Comparison of ENCODE assay signal across 16 cellular contexts in the genomic region with DNA sequence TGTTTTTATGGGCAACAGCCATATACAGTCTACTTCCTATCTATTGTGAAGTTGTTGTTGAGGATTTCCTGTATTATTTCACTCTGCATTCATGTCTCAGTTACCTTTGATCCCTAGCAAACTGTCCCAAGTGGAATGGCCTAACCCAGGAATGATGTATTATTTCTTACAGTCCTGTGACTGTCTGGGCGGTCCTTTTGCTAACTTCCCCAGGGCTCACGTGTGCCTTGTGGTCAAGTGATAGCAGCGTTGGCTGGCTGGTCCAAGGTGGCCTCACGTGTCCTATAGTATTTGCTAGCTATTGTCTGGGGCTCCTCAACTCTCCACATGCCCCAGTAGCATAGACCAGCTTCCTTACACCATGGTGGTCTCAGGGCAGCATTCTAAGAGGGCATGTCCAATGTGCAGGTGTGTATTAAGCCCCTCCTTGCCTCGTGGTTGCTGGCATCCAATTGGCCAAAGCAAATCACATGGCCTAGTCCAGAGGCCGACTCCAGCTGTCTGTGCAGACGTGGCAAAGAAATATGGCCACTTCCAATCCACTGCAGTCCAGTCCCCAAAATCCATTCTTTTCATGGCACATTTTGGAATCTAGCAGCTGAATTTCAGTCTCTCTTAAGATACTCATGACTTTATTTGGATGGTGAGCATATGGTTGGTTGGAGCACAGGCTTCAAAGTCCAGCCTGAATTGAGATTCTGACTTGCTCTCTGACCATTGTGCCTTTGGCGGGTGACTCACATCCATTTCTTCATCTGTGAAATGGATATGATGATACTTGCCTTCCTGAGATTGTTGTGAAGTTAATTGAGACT.
DNase-seq lines count a peak whose midpoint lies in the region; ATAC-seq and TF ChIP-seq lines count a peak whose summit lies in the region.
"Had no signal": no experiment of that assay in that cellular context is flagged by ENCODE, and none has a peak within 500 bp of the region (broad histone marks: within the 10 kb centered on the region; RNA-seq: fewer than 3 reads in every experiment).

No MANE protein-coding gene starts in this region.

- H3K27ac Mint-ChIP-seq in endodermal cell (no peak overlapping the region), mesothelial cell of epicardium (no peak overlapping the region)

- no peak overlapping the region for H2BK12ac ChIP-seq in mesenchymal stem cell (ENCODE audit: low read length in 2 of 2)

- peaks cover 0 to 88% (median 15%) of the 10 kb centered on the region in 11 experiments; a peak in 14 of 22 replicates for H3K36me3 ChIP-seq in BLaER1 treated with 17β-estradiol and CSF1 and Interleukin-3, amounts not matched to agents 10 nM and 100 nM
- no peaks in the 10 kb centered on the region for H3K36me3 ChIP-seq in endodermal cell (ENCODE audit: control insufficient read depth, insufficient read depth, low read length)
- no peaks in the 10 kb centered on the region for H3K36me3 ChIP-seq in mesenchymal stem cell (ENCODE audit: control insufficient read depth in 1 of 2, insufficient read depth in 2 of 2, low read depth in 1 of 2, low read length in 2 of 2)

- H2BK5ac ChIP-seq in mesenchymal stem cell (ENCODE audit: low read depth, low read length, poor library complexity, severe bottlenecking) = no peak overlapping the region

- H3K9ac ChIP-seq in BLaER1 treated with 17β-estradiol and CSF1 and Interleukin-3, amounts not matched to agents 10 nM and 100 nM = no peak overlapping the region
- H3K9ac ChIP-seq in endodermal cell (ENCODE audit: extremely low read depth, low read length, poor library complexity, severe bottlenecking) (no peak overlapping the region), mesenchymal stem cell (ENCODE audit: low read length) (no peak overlapping the region)

- H3K4me3 Mint-ChIP-seq in endodermal cell = no peak overlapping the region
- no peak overlapping the region for H3K4me3 Mint-ChIP-seq in mesothelial cell of epicardium
- no peak overlapping the region for H3K4me3 Mint-ChIP-seq in activated T-cell treated with anti-CD3 and anti-CD28 coated beads, Interleukin-2, amount 50 U/mL, for 4 hours

- no peaks in the 10 kb centered on the region for H3K27me3 ChIP-seq in BLaER1 treated with 17β-estradiol and CSF1 and Interleukin-3, amounts not matched to agents 10 nM and 100 nM
- H3K27me3 ChIP-seq in endodermal cell (ENCODE audit: control insufficient read depth, insufficient read depth, low read length, poor library complexity, severe bottlenecking) (no peaks in the 10 kb centered on the region), mesenchymal stem cell (ENCODE audit: control insufficient read depth in 1 of 2, insufficient read depth in 1 of 2, low read length in 2 of 2) (no peaks in the 10 kb centered on the region)

- H4K91ac ChIP-seq in mesenchymal stem cell (ENCODE audit: low read length) = no peak overlapping the region

- H3K4me1 Mint-ChIP-seq in endodermal cell = peaks cover 15% of the 10 kb centered on the region
- peaks cover 10% of the 10 kb centered on the region for H3K4me1 Mint-ChIP-seq in mesothelial cell of epicardium
- H3K4me1 Mint-ChIP-seq in activated T-cell treated with anti-CD3 and anti-CD28 coated beads, Interleukin-2, amount 50 U/mL, for 4 hours (ENCODE audit: low read depth) = peaks cover 16% of the 10 kb centered on the region

- no peak for ATAC-seq in activated T-cell treated with anti-CD3 and anti-CD28 coated beads, Interleukin-2, amount 50 U/mL, for 4 hours
- ATAC-seq: HCT116 had no signal

- no peak overlapping the region for H3K14ac ChIP-seq in mesenchymal stem cell (ENCODE audit: low read length in 2 of 2)

- no peak overlapping the region for H2AK5ac ChIP-seq in mesenchymal stem cell (ENCODE audit: low read length, severe bottlenecking)

- H3K79me1 ChIP-seq in mesenchymal stem cell (replicated peaks; ENCODE audit: low read length, poor library complexity, severe bottlenecking) = peaks cover 31% of the 10 kb centered on the region

- H3K36me3 Mint-ChIP-seq in endodermal cell (ENCODE audit: low read depth) (peaks cover 6% of the 10 kb centered on the region), mesothelial cell of epicardium (no peaks in the 10 kb centered on the region)
- H3K36me3 Mint-ChIP-seq in activated T-cell treated with anti-CD3 and anti-CD28 coated beads, Interleukin-2, amount 50 U/mL, for 4 hours (ENCODE audit: insufficient read depth) = no peaks in the 10 kb centered on the region

- H2AFZ ChIP-seq in mesenchymal stem cell (ENCODE audit: low read depth, low read length) = no peak overlapping the region

- peaks cover 28 to 92% (median 63%) of the 10 kb centered on the region in 10 experiments for H3K4me1 ChIP-seq in BLaER1 treated with 17β-estradiol and CSF1 and Interleukin-3, amounts not matched to agents 10 nM and 100 nM
- no peaks in the 10 kb centered on the region for H3K4me1 ChIP-seq in endodermal cell (ENCODE audit: control insufficient read depth, insufficient read depth, low read length)
- H3K4me1 ChIP-seq in mesenchymal stem cell (ENCODE audit: control insufficient read depth, insufficient read depth, low read depth, low read length) = peaks cover 16% of the 10 kb centered on the region

- H2BK15ac ChIP-seq in mesenchymal stem cell (ENCODE audit: low read depth, poor library complexity, severe bottlenecking) = no peak overlapping the region

- DNase-seq in HT1080 (ENCODE audit: low read depth) = peak; percentile 27
- peak; percentile 29 for DNase-seq in endodermal cell
- no peak for DNase-seq in mesenchymal stem cell
- DNase-seq in GM20000 (ENCODE audit: low spot score) = no peak
- no peak for DNase-seq in midbrain (lab: John Stamatoyannopoulos, UW)
- no peak for DNase-seq in mesothelial cell of epicardium (ENCODE audit: low spot score in 2 of 2, unreplicated experiment in 2 of 2)
- no peak for DNase-seq in activated T-cell treated with anti-CD3 and anti-CD28 coated beads, Interleukin-2, amount 50 U/mL, for 4 hours
- DNase-seq: activated CD4-positive, alpha-beta T cell treated with anti-CD3 and anti-CD28 coated beads for 48 hours; cerebellar nuclear complex; hippocampal formation; NCI-H2081; NCI-H69; RPMI8226 had no signal

- H4K20me1 ChIP-seq in BLaER1 treated with 17β-estradiol and CSF1 and Interleukin-3, amounts not matched to agents 10 nM and 100 nM = peaks cover 0 to 99% (median 42%) of the 10 kb centered on the region in 11 experiments; a peak in 19 of 22 replicates

- no peak overlapping the region for H2BK120ac ChIP-seq in mesenchymal stem cell (ENCODE audit: low read depth, low read length)

- H3K9me3 Mint-ChIP-seq in endodermal cell (no peaks in the 10 kb centered on the region), mesothelial cell of epicardium (peaks cover 5% of the 10 kb centered on the region)
- no peaks in the 10 kb centered on the region for H3K9me3 Mint-ChIP-seq in activated T-cell treated with anti-CD3 and anti-CD28 coated beads, Interleukin-2, amount 50 U/mL, for 4 hours

- H3K4ac ChIP-seq in mesenchymal stem cell (ENCODE audit: low read depth in 1 of 2, low read length in 2 of 2) = no peak overlapping the region

- H3K27me3 Mint-ChIP-seq in endodermal cell (ENCODE audit: insufficient read depth) (no peaks in the 10 kb centered on the region), mesothelial cell of epicardium (ENCODE audit: low read depth) (no peaks in the 10 kb centered on the region)
- no peaks in the 10 kb centered on the region for H3K27me3 Mint-ChIP-seq in activated T-cell treated with anti-CD3 and anti-CD28 coated beads, Interleukin-2, amount 50 U/mL, for 4 hours (ENCODE audit: low read depth)

- H4K8ac ChIP-seq in mesenchymal stem cell (ENCODE audit: low read length) = peak overlapping the region; percentile 45

- no peak overlapping the region for H3K18ac ChIP-seq in mesenchymal stem cell (ENCODE audit: low read depth in 1 of 2, low read length in 2 of 2)

- H3K9me3 ChIP-seq in BLaER1 treated with 17β-estradiol and CSF1 and Interleukin-3, amounts not matched to agents 10 nM and 100 nM (replicated peaks in 1 of 11) = no peaks in the 10 kb centered on the region; a peak in 1 of 22 replicates
- no peaks in the 10 kb centered on the region for H3K9me3 ChIP-seq in endodermal cell (ENCODE audit: control insufficient read depth, low read length)
- no peaks in the 10 kb centered on the region for H3K9me3 ChIP-seq in mesenchymal stem cell (ENCODE audit: control insufficient read depth, low read length)

- WGBS in endodermal cell (ENCODE audit: insufficient coverage in 1 of 2, insufficient read length in 1 of 2), 2 experiments = 88 to 93% methylated on average over 6 to 8 of the region's 8 CpGs
- 90% methylated on average over 8 of the region's 8 CpGs for WGBS in mesenchymal stem cell

- H3K4me3 ChIP-seq in BLaER1 treated with 17β-estradiol and CSF1 and Interleukin-3, amounts not matched to agents 10 nM and 100 nM = no peak overlapping the region
- H3K4me3 ChIP-seq in endodermal cell (ENCODE audit: low read length) (no peak overlapping the region), mesenchymal stem cell (ENCODE audit: insufficient read depth in 1 of 2, low read depth in 1 of 2, low read length in 2 of 2) (no peak overlapping the region)
- H3K4me3 ChIP-seq: skin epidermis had no signal

- no peak overlapping the region for H3K23ac ChIP-seq in mesenchymal stem cell (ENCODE audit: low read length in 2 of 2)

- H3K4me2 ChIP-seq in BLaER1 treated with 17β-estradiol and CSF1 and Interleukin-3, amounts not matched to agents 10 nM and 100 nM = peak overlapping the region; percentile 8 to 64 (median 46); a peak in 20 of 22 replicates
- H3K4me2 ChIP-seq in mesenchymal stem cell (ENCODE audit: low read length, poor library complexity, severe bottlenecking) = no peak overlapping the region

- no peak overlapping the region for H3K27ac ChIP-seq in BLaER1 treated with 17β-estradiol and CSF1 and Interleukin-3, amounts not matched to agents 10 nM and 100 nM
- H3K27ac ChIP-seq in endodermal cell (ENCODE audit: low read depth, low read length) (no peak overlapping the region), mesenchymal stem cell (ENCODE audit: low read length, poor library complexity, severe bottlenecking) (no peak overlapping the region)
- H3K27ac ChIP-seq: skin epidermis had no signal

- TF ChIP-seq CTCF in endodermal cell (conservative IDR thresholded peaks at IDR 0.05) = no peak
- TF ChIP-seq CTCF in GM20000 (IDR thresholded peaks at IDR 0.05; ENCODE audit: extremely low read depth, missing control alignments) = no peak
- no peak for TF ChIP-seq CTCF in mesothelial cell of epicardium (IDR thresholded peaks at IDR 0.05; ENCODE audit: unreplicated experiment)

Comparison
In these comparisons a context has a peak if more than half of its experiments do, and no peak if none do; other contexts are left out.
1. DNase-seq: peak in HT1080 (single experiment) and endodermal cell (single experiment); none in mesenchymal stem cell (single experiment), GM20000 (single experiment), midbrain (single experiment), mesothelial cell of epicardium (0 of 2) and activated T-cell treated with anti-CD3 and anti-CD28 coated beads, Interleukin-2, amount 50 U/mL, for 4 hours (single experiment).